15 cellular contexts compared by ENCODE assay signal in the genomic region with DNA sequence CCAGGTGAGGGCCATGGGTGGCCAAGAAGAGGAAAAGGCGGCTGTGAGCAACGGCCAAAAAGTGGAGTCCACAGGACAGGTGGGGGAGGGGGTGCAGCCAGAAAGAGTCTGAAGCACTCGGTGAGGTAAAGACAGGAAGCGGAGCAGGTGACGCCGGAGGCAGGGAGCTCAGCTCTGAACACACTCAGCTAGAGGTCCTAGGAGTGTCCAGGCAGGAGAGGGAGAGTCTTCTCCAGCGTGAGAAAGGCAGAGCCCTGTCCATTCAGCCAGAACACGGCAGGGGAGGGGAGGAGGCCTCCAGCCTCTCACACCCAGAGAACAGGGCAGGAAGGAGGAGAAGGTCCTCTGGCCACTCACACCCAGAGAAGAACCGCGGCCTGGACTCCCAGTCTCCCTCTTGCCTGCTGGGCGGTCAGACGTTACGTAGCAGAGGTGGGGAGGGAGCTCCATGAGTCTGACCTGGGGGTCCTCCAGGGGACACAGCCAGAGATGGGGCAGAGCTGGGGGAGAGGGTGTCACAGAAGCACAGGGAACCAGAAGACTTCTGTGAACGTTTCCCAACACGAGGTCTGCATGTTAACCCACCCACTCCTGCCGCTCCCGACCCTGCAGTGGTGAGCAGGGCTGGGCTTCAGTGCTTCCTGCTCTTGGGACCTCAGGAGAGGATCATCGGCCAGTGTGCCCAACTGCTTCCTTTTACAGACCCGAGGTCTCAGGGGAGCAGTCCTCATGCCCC.
DNase-seq lines count a peak whose midpoint lies in the region; ATAC-seq and TF ChIP-seq lines count a peak whose summit lies in the region.
"Had no signal": no experiment of that assay in that cellular context is flagged by ENCODE, and none has a peak within 500 bp of the region (broad histone marks: within the 10 kb centered on the region; RNA-seq: fewer than 3 reads in every experiment).

No MANE protein-coding gene starts in this region.

- no peak overlapping the region for H3K9ac ChIP-seq in stomach smooth muscle (ENCODE audit: low read length in 2 of 2)

- peak overlapping the region; percentile 53 for H3K27ac ChIP-seq in stomach smooth muscle (ENCODE audit: low read length)
- H3K27ac ChIP-seq: right lobe of liver had no signal

- ATAC-seq in WTC11, result no peak
- no peak for ATAC-seq in GM21528 (IDR thresholded peaks at IDR 0.05; ENCODE audit: low FRiP score, unreplicated experiment)
- ATAC-seq: HepG2 had no signal

- CTCF ChIA-PET in WTC11 (lab: Charles Lee), result interaction anchor here (1.1 kb wide), 1 partner anchor 34 kb away, joined by 6 read pairs; no protein-coding TSS in a partner anchor

- H3K4me3 ChIP-seq in stomach smooth muscle (ENCODE audit: low read length in 2 of 2), result no peak overlapping the region
- H3K4me3 ChIP-seq: right lobe of liver had no signal

- TF ChIP-seq CTCF in WTC11 (IDR thresholded peaks at IDR 0.05), result no peak

- peaks cover 9% of the 10 kb centered on the region for H3K4me1 Mint-ChIP-seq in WTC11

- peaks cover 27 to 29% of the 10 kb centered on the region in 2 donors for H3K36me3 ChIP-seq in stomach smooth muscle (ENCODE audit: control insufficient read depth in 2 of 2, insufficient read depth in 2 of 2, low read length in 2 of 2)
- H3K36me3 ChIP-seq: right lobe of liver had no signal

- peak; percentile 80 for DNase-seq in HK-2 (ENCODE audit: unreplicated experiment)
- no peak for DNase-seq in WTC11 (ENCODE audit: low spot score)
- DNase-seq in glomerular visceral epithelial cell (ENCODE audit: extremely low spot score), result peak; percentile 96
- no peak for DNase-seq in stimulated activated CD4-positive, alpha-beta T cell treated with anti-CD3 and anti-CD28 coated beads, Interleukin-2, amount 100 ng/mL, for 48 hours
- no peak for DNase-seq in NCI-H1436 treated with DMSO at 0.1 percent for 48 hours (lab: John Stamatoyannopoulos, UW)
- no peak for DNase-seq in NCI-H69 (lab: John Stamatoyannopoulos, UW)
- DNase-seq: activated CD8-positive, alpha-beta memory T cell treated with anti-CD3 and anti-CD28 coated beads for 24 hours; activated naive CD4-positive, alpha-beta T cell; cerebellar nuclear complex; NCI-H1105; NCI-H774; right lobe of liver had no signal

- POLR2A ChIA-PET in WTC11 (lab: Charles Lee), result no interaction called here

- H3K27me3 ChIP-seq in stomach smooth muscle (ENCODE audit: control insufficient read depth in 1 of 2, insufficient read depth in 2 of 2, low read length in 2 of 2), result no peaks in the 10 kb centered on the region
- H3K27me3 ChIP-seq: right lobe of liver had no signal

- H3K9me3 ChIP-seq in stomach smooth muscle (ENCODE audit: control insufficient read depth in 2 of 2, low read length in 2 of 2), result no peaks in the 10 kb centered on the region
- H3K9me3 ChIP-seq: right lobe of liver had no signal

- peak overlapping the region; percentile 65; the same call in 1 of the 2 replicates for H3K27ac Mint-ChIP-seq in WTC11

- peaks cover 4% of the 10 kb centered on the region; the same call in 1 of the 2 replicates for H3K36me3 Mint-ChIP-seq in WTC11

- no peaks in the 10 kb centered on the region for H3K9me3 Mint-ChIP-seq in WTC11

- H3K4me3 Mint-ChIP-seq in WTC11, result no peak overlapping the region

- H3K27me3 Mint-ChIP-seq in WTC11 (ENCODE audit: low read depth), result no peaks in the 10 kb centered on the region

- H3K4me1 ChIP-seq in stomach smooth muscle (ENCODE audit: control insufficient read depth, insufficient read depth, low read length), result peaks cover 26% of the 10 kb centered on the region

TF ChIP-seq in WTC11, 78 proteins besides CTCF, POLR2A, EP300 and RAD21 (continues in another document):
- no peak for TF ChIP-seq ESRRA (CRISPR knock-in tag; IDR thresholded peaks at IDR 0.05; ENCODE audit: borderline replicate concordance)
- TF ChIP-seq, protein P1, sequence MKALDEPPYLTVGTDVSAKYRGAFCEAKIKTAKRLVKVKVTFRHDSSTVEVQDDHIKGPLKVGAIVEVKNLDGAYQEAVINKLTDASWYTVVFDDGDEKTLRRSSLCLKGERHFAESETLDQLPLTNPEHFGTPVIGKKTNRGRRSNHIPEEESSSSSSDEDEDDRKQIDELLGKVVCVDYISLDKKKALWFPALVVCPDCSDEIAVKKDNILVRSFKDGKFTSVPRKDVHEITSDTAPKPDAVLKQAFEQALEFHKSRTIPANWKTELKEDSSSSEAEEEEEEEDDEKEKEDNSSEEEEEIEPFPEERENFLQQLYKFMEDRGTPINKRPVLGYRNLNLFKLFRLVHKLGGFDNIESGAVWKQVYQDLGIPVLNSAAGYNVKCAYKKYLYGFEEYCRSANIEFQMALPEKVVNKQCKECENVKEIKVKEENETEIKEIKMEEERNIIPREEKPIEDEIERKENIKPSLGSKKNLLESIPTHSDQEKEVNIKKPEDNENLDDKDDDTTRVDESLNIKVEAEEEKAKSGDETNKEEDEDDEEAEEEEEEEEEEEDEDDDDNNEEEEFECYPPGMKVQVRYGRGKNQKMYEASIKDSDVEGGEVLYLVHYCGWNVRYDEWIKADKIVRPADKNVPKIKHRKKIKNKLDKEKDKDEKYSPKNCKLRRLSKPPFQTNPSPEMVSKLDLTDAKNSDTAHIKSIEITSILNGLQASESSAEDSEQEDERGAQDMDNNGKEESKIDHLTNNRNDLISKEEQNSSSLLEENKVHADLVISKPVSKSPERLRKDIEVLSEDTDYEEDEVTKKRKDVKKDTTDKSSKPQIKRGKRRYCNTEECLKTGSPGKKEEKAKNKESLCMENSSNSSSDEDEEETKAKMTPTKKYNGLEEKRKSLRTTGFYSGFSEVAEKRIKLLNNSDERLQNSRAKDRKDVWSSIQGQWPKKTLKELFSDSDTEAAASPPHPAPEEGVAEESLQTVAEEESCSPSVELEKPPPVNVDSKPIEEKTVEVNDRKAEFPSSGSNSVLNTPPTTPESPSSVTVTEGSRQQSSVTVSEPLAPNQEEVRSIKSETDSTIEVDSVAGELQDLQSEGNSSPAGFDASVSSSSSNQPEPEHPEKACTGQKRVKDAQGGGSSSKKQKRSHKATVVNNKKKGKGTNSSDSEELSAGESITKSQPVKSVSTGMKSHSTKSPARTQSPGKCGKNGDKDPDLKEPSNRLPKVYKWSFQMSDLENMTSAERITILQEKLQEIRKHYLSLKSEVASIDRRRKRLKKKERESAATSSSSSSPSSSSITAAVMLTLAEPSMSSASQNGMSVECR (CRISPR knock-in tag; IDR thresholded peaks at IDR 0.05; ENCODE audit: borderline replicate concordance), result no peak
- TF ChIP-seq, protein P2, sequence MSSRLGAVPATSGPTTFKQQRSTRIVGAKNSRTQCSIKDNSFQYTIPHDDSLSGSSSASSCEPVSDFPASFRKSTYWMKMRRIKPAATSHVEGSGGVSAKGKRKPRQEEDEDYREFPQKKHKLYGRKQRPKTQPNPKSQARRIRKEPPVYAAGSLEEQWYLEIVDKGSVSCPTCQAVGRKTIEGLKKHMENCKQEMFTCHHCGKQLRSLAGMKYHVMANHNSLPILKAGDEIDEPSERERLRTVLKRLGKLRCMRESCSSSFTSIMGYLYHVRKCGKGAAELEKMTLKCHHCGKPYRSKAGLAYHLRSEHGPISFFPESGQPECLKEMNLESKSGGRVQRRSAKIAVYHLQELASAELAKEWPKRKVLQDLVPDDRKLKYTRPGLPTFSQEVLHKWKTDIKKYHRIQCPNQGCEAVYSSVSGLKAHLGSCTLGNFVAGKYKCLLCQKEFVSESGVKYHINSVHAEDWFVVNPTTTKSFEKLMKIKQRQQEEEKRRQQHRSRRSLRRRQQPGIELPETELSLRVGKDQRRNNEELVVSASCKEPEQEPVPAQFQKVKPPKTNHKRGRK (CRISPR knock-in tag; IDR thresholded peaks at IDR 0.05; ENCODE audit: borderline replicate concordance), result no peak
- TF ChIP-seq, protein P3, sequence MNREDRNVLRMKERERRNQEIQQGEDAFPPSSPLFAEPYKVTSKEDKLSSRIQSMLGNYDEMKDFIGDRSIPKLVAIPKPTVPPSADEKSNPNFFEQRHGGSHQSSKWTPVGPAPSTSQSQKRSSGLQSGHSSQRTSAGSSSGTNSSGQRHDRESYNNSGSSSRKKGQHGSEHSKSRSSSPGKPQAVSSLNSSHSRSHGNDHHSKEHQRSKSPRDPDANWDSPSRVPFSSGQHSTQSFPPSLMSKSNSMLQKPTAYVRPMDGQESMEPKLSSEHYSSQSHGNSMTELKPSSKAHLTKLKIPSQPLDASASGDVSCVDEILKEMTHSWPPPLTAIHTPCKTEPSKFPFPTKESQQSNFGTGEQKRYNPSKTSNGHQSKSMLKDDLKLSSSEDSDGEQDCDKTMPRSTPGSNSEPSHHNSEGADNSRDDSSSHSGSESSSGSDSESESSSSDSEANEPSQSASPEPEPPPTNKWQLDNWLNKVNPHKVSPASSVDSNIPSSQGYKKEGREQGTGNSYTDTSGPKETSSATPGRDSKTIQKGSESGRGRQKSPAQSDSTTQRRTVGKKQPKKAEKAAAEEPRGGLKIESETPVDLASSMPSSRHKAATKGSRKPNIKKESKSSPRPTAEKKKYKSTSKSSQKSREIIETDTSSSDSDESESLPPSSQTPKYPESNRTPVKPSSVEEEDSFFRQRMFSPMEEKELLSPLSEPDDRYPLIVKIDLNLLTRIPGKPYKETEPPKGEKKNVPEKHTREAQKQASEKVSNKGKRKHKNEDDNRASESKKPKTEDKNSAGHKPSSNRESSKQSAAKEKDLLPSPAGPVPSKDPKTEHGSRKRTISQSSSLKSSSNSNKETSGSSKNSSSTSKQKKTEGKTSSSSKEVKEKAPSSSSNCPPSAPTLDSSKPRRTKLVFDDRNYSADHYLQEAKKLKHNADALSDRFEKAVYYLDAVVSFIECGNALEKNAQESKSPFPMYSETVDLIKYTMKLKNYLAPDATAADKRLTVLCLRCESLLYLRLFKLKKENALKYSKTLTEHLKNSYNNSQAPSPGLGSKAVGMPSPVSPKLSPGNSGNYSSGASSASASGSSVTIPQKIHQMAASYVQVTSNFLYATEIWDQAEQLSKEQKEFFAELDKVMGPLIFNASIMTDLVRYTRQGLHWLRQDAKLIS (CRISPR knock-in tag; IDR thresholded peaks at IDR 0.05; ENCODE audit: borderline replicate concordance), result no peak
- TF ChIP-seq GRHL2 (CRISPR knock-in tag; IDR thresholded peaks at IDR 0.05; ENCODE audit: insufficient replicate concordance, severe bottlenecking), result no peak
- no peak for TF ChIP-seq SOX15 (CRISPR knock-in tag; IDR thresholded peaks at IDR 0.05)
- TF ChIP-seq TP53 (CRISPR knock-in tag; IDR thresholded peaks at IDR 0.05), result no peak
- TF ChIP-seq IRF2 (CRISPR knock-in tag; IDR thresholded peaks at IDR 0.05; ENCODE audit: borderline replicate concordance, low read depth), result no peak
- no peak for TF ChIP-seq KAT7 (CRISPR knock-in tag; IDR thresholded peaks at IDR 0.05; ENCODE audit: borderline replicate concordance)

Comparison
In these comparisons a context has a peak if more than half of its experiments do, and no peak if none do; other contexts are left out.
1. DNase-seq: peak in HK-2 (single experiment) and glomerular visceral epithelial cell (single experiment); none in WTC11 (single experiment), stimulated activated CD4-positive, alpha-beta T cell treated with anti-CD3 and anti-CD28 coated beads, Interleukin-2, amount 100 ng/mL, for 48 hours (0 of 2), NCI-H1436 treated with DMSO at 0.1 percent for 48 hours (single experiment) and NCI-H69 (single experiment).